ENCODE assay signal across 27 cellular contexts in the genomic region with DNA sequence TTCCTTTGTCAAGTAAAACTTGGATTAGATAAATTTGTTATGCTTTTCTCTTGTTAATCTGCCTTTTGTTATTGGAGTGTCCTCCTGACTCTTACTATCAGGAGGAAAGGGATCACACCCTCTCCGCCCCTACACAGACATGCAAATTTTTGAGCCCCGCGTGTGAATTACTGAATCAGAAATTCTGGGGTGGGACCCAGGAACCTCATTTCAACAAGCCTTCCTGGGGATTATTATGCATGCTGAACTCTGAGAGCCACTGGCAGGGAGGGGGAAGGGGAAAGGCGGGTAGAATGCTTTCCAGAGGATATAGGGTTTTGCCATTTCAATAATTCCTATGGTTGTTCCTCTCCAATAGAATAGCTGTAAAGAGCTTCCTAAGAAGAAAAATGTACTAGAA. TPM values are rescaled to one million over a fixed set of nuclear protein-coding genes. Genes with fewer than 3 reads are reported as not detected.
DNase-seq lines count a peak whose midpoint lies in the region; ATAC-seq and TF ChIP-seq lines count a peak whose summit lies in the region.
"Had no signal": no experiment of that assay in that cellular context is flagged by ENCODE, and none has a peak within 500 bp of the region (broad histone marks: within the 10 kb centered on the region; RNA-seq: fewer than 3 reads in every experiment).

No MANE protein-coding gene starts in this region.

- peak overlapping the region; percentile 30 for H3K4me2 ChIP-seq in GM23338
- H3K4me2 ChIP-seq: KMS-11 had no signal

- TF ChIP-seq CTCF in GM23338 (conservative IDR thresholded peaks at IDR 0.05; ENCODE audit: low read depth in 2 of 2), result no peak
- no peak for TF ChIP-seq CTCF in endodermal cell (conservative IDR thresholded peaks at IDR 0.05)

- CTCF ChIA-PET in activated CD4-positive, alpha-beta T cell treated with anti-CD3 and anti-CD28 coated beads, Interleukin-2, amount 10 ng/mL, durations not matched to agents 7 days and 5 days (lab: Charles Lee), result no interaction called here

- no peaks in the 10 kb centered on the region; the same call in 2 of the 3 replicates for H3K9me3 Mint-ChIP-seq in GM23338
- no peaks in the 10 kb centered on the region for H3K9me3 Mint-ChIP-seq in endodermal cell
- H3K9me3 Mint-ChIP-seq in stimulated activated naive CD8-positive, alpha-beta T cell treated with anti-CD3 and anti-CD28 coated beads, Interleukin-15, amount 100 ng/mL, for 72 hours, result no peaks in the 10 kb centered on the region
- peaks cover 2% of the 10 kb centered on the region for H3K9me3 Mint-ChIP-seq in activated CD4-positive, alpha-beta T cell treated with anti-CD3 and anti-CD28 coated beads, Interleukin-2, amount 10 ng/mL, durations not matched to agents 7 days and 5 days

- H3K4me3 Mint-ChIP-seq in GM23338, result no peak overlapping the region
- no peak overlapping the region for H3K4me3 Mint-ChIP-seq in endodermal cell
- no peak overlapping the region for H3K4me3 Mint-ChIP-seq in stimulated activated naive CD8-positive, alpha-beta T cell treated with anti-CD3 and anti-CD28 coated beads, Interleukin-15, amount 100 ng/mL, for 72 hours
- no peak overlapping the region for H3K4me3 Mint-ChIP-seq in activated CD4-positive, alpha-beta T cell treated with anti-CD3 and anti-CD28 coated beads, Interleukin-2, amount 10 ng/mL, durations not matched to agents 7 days and 5 days

- peaks cover 6% of the 10 kb centered on the region for H3K27me3 Mint-ChIP-seq in GM23338 (ENCODE audit: insufficient read depth, low read depth, poor library complexity)
- H3K27me3 Mint-ChIP-seq in endodermal cell (ENCODE audit: insufficient read depth), result no peaks in the 10 kb centered on the region
- no peaks in the 10 kb centered on the region for H3K27me3 Mint-ChIP-seq in stimulated activated naive CD8-positive, alpha-beta T cell treated with anti-CD3 and anti-CD28 coated beads, Interleukin-15, amount 100 ng/mL, for 72 hours
- no peaks in the 10 kb centered on the region for H3K27me3 Mint-ChIP-seq in activated CD4-positive, alpha-beta T cell treated with anti-CD3 and anti-CD28 coated beads, Interleukin-2, amount 10 ng/mL, durations not matched to agents 7 days and 5 days

- peak overlapping the region; percentile 9 for H3K9ac ChIP-seq in NT2/D1 (ENCODE audit: insufficient read length, low read depth)
- H3K9ac ChIP-seq in endodermal cell (ENCODE audit: extremely low read depth, low read length, poor library complexity, severe bottlenecking), result no peak overlapping the region
- H3K9ac ChIP-seq: KMS-11 had no signal

- H3K9me2 ChIP-seq in GM23338 (ENCODE audit: insufficient read depth), result no peaks in the 10 kb centered on the region

- no peak overlapping the region for H2AFZ ChIP-seq in GM23338

- DNase-seq in GM23338 (ENCODE audit: low spot score) (peak; percentile 55), NT2/D1 (ENCODE audit: low read depth, low spot score) (peak; percentile 89), endodermal cell (peak; percentile 79), iPS-NIHi7 (ENCODE audit: extremely low spot score) (peak; percentile 26), substantia nigra (lab: John Stamatoyannopoulos, UW) (no peak)
- no peak for DNase-seq in stimulated activated naive CD8-positive, alpha-beta T cell treated with anti-CD3 and anti-CD28 coated beads, Interleukin-15, Interleukin-2, amounts not matched to agents 100 U/mL and 50 U/mL, for 24 hours
- DNase-seq in stimulated activated naive CD8-positive, alpha-beta T cell treated with anti-CD3 and anti-CD28 coated beads, Interleukin-15, amount 100 ng/mL, for 72 hours, result no peak
- DNase-seq in activated CD4-positive, alpha-beta T cell treated with anti-CD3 and anti-CD28 coated beads, Interleukin-2, amount 10 ng/mL, durations not matched to agents 7 days and 5 days, result no peak
- DNase-seq: AML-193, GDM1, HCEC 1CT, IMR-90, NCI-H1092 treated with DMSO at 0.1 percent for 48 hours, NCI-H146, NCI-H2029, NCI-H2227 treated with DMSO at 0.1 percent for 48 hours, NCI-H510A treated with DMSO at 0.1 percent for 48 hours, NCI-H774 had no signal

- WGBS in endodermal cell (ENCODE audit: insufficient coverage in 1 of 2, insufficient read length in 1 of 2), 2 experiments, result 23% methylated on average over 3 of the region's 4 CpGs; no CpG with 5 or more reads in 1 of the 2 experiments

- H3K4me1 ChIP-seq in GM23338 (ENCODE audit: insufficient read depth) (peaks cover 30% of the 10 kb centered on the region), NT2/D1 (ENCODE audit: insufficient read depth, insufficient read length) (peaks cover 6% of the 10 kb centered on the region), endodermal cell (ENCODE audit: control insufficient read depth, insufficient read depth, low read length) (no peaks in the 10 kb centered on the region)
- H3K4me1 ChIP-seq: SJSA1 had no signal

- H3K9me3 ChIP-seq in NT2/D1 (ENCODE audit: insufficient read depth, low read length) (no peaks in the 10 kb centered on the region), endodermal cell (ENCODE audit: control insufficient read depth, low read length) (no peaks in the 10 kb centered on the region)
- H3K9me3 ChIP-seq: SJSA1 had no signal

- H3K36me3 Mint-ChIP-seq in GM23338 (ENCODE audit: low read depth) (no peaks in the 10 kb centered on the region; the same call in 2 of the 3 replicates), endodermal cell (ENCODE audit: low read depth) (no peaks in the 10 kb centered on the region)
- H3K36me3 Mint-ChIP-seq in activated CD4-positive, alpha-beta T cell treated with anti-CD3 and anti-CD28 coated beads, Interleukin-2, amount 10 ng/mL, durations not matched to agents 7 days and 5 days (ENCODE audit: low read depth), result no peaks in the 10 kb centered on the region

- H3K36me3 ChIP-seq in GM23338 (ENCODE audit: insufficient read depth), result no peaks in the 10 kb centered on the region
- no peaks in the 10 kb centered on the region for H3K36me3 ChIP-seq in NT2/D1 (ENCODE audit: insufficient read depth, insufficient read length, low read length)
- H3K36me3 ChIP-seq in endodermal cell (ENCODE audit: control insufficient read depth, insufficient read depth, low read length), result no peaks in the 10 kb centered on the region
- H3K36me3 ChIP-seq: SJSA1 had no signal

- POLR2A ChIA-PET in activated CD4-positive, alpha-beta T cell treated with anti-CD3 and anti-CD28 coated beads, Interleukin-2, amount 10 ng/mL, durations not matched to agents 7 days and 5 days (lab: Charles Lee), result no interaction called here

- peak overlapping the region; percentile 92 for H3K27ac ChIP-seq in GM23338 (ENCODE audit: low read depth)
- H3K27ac ChIP-seq in endodermal cell (ENCODE audit: low read depth, low read length), result no peak overlapping the region
- H3K27ac ChIP-seq in substantia nigra (ENCODE audit: low read depth, low read length, poor library complexity, severe bottlenecking), result no peak overlapping the region
- H3K27ac ChIP-seq: C4-2B, HL-60, KMS-11, SJSA1 had no signal

- peaks cover 20% of the 10 kb centered on the region for H3K4me1 Mint-ChIP-seq in GM23338
- H3K4me1 Mint-ChIP-seq in endodermal cell, result peaks cover 21% of the 10 kb centered on the region
- H3K4me1 Mint-ChIP-seq in stimulated activated naive CD8-positive, alpha-beta T cell treated with anti-CD3 and anti-CD28 coated beads, Interleukin-15, amount 100 ng/mL, for 72 hours, result no peaks in the 10 kb centered on the region
- peaks cover 5% of the 10 kb centered on the region for H3K4me1 Mint-ChIP-seq in activated CD4-positive, alpha-beta T cell treated with anti-CD3 and anti-CD28 coated beads, Interleukin-2, amount 10 ng/mL, durations not matched to agents 7 days and 5 days

- H3K4me3 ChIP-seq in GM23338 (peak overlapping the region; percentile 21), NT2/D1 (ENCODE audit: insufficient read length, low read depth) (no peak overlapping the region), endodermal cell (ENCODE audit: low read length) (no peak overlapping the region)
- H3K4me3 ChIP-seq: SJSA1 had no signal

- H3K27ac Mint-ChIP-seq in GM23338 (peak overlapping the region; percentile 96), endodermal cell (peak overlapping the region; percentile 37)
- H3K27ac Mint-ChIP-seq in stimulated activated naive CD8-positive, alpha-beta T cell treated with anti-CD3 and anti-CD28 coated beads, Interleukin-15, amount 100 ng/mL, for 72 hours, result no peak overlapping the region
- H3K27ac Mint-ChIP-seq in activated CD4-positive, alpha-beta T cell treated with anti-CD3 and anti-CD28 coated beads, Interleukin-2, amount 10 ng/mL, durations not matched to agents 7 days and 5 days, result no peak overlapping the region

- H4K20me1 ChIP-seq in GM23338 (replicated peaks; ENCODE audit: insufficient read depth), result no peaks in the 10 kb centered on the region

- no peaks in the 10 kb centered on the region for H3K79me2 ChIP-seq in GM23338 (replicated peaks; ENCODE audit: insufficient read depth)

- H3F3A ChIP-seq in GM23338 (replicated peaks; ENCODE audit: low read depth), result peaks cover 16% of the 10 kb centered on the region; the same call in 1 of the 2 replicates

- H3K27me3 ChIP-seq in GM23338 (ENCODE audit: insufficient read depth) (no peaks in the 10 kb centered on the region), NT2/D1 (ENCODE audit: insufficient read depth, insufficient read length) (no peaks in the 10 kb centered on the region), endodermal cell (ENCODE audit: control insufficient read depth, insufficient read depth, low read length, poor library complexity, severe bottlenecking) (no peaks in the 10 kb centered on the region)
- H3K27me3 ChIP-seq: SJSA1 had no signal

- peak; percentile 80 for ATAC-seq in GM23338
- ATAC-seq in stimulated activated naive CD8-positive, alpha-beta T cell treated with anti-CD3 and anti-CD28 coated beads, Interleukin-15, Interleukin-2, amounts not matched to agents 100 U/mL and 50 U/mL, for 24 hours, result no peak
- no peak for ATAC-seq in stimulated activated naive CD8-positive, alpha-beta T cell treated with anti-CD3 and anti-CD28 coated beads, Interleukin-15, amount 100 ng/mL, for 72 hours
- ATAC-seq: Right ventricle myocardium inferior had no signal

RNA-seq across cellular contexts. Expression of a gene that starts 6.7 kb away (rescaled TPM):
- total RNA-seq in GM23338 (2014; rRNA removed; shearing (Covaris generic)), result not detected in 2 replicates
- not detected in 2 replicates for polyA plus RNA-seq in GM23338 (2016; fragmentation: Nextera tagmentation; extraction: Ambion mirVana)
- not detected for total RNA-seq in endodermal cell
- polyA plus RNA-seq in endodermal cell (2013, experiment 1 of 2), result not detected
- not detected for polyA plus RNA-seq in endodermal cell (2013, experiment 2 of 2)
- total RNA-seq in activated CD4-positive, alpha-beta T cell treated with anti-CD3 and anti-CD28 coated beads, Interleukin-2, amount 10 ng/mL, durations not matched to agents 7 days and 5 days, result not detected
- total RNA-seq: A172, Daoy, HT-29, IMR-90, Right ventricle myocardium inferior, SJSA1 had no signal
- polyA plus RNA-seq: AG04450, IMR-90 had no signal

RNA-seq across cellular contexts. Expression of a gene that starts 11.2 kb away (rescaled TPM):
- total RNA-seq in GM23338 (2014; rRNA removed; shearing (Covaris generic)), result not detected in 2 replicates
- not detected in 2 replicates for polyA plus RNA-seq in GM23338 (2016; fragmentation: Nextera tagmentation; extraction: Ambion mirVana)
- not detected for total RNA-seq in endodermal cell
- not detected for polyA plus RNA-seq in endodermal cell (2013, experiment 1 of 2)
- polyA plus RNA-seq in endodermal cell (2013, experiment 2 of 2), result not detected
- not detected for total RNA-seq in activated CD4-positive, alpha-beta T cell treated with anti-CD3 and anti-CD28 coated beads, Interleukin-2, amount 10 ng/mL, durations not matched to agents 7 days and 5 days
- total RNA-seq: A172, Daoy, HT-29, IMR-90, Right ventricle myocardium inferior, SJSA1 had no signal
- polyA plus RNA-seq: AG04450, IMR-90 had no signal

RNA-seq across cellular contexts. Expression of a gene that starts 30.9 kb away (rescaled TPM):
- total RNA-seq in GM23338 (2014; rRNA removed; shearing (Covaris generic)), result 134 TPM in 2 replicates
- 42.0 and 48.5 TPM in 2 replicates for polyA plus RNA-seq in GM23338 (2016; fragmentation: Nextera tagmentation; extraction: Ambion mirVana)
- 10 to 100 TPM in 1 of 2 donors, 1 to 10 TPM in 1; 6.1 to 79.5 TPM for total RNA-seq in endodermal cell
- polyA plus RNA-seq in endodermal cell (2013, experiment 1 of 2), result 12.9 TPM
- 3.3 TPM for polyA plus RNA-seq in endodermal cell (2013, experiment 2 of 2)
- total RNA-seq in activated CD4-positive, alpha-beta T cell treated with anti-CD3 and anti-CD28 coated beads, Interleukin-2, amount 10 ng/mL, durations not matched to agents 7 days and 5 days, result not detected
- total RNA-seq: A172, Daoy, HT-29, IMR-90, Right ventricle myocardium inferior, SJSA1 had no signal
- polyA plus RNA-seq: AG04450, IMR-90 had no signal

RNA-seq across cellular contexts. Expression of a gene that starts 47.1 kb away (rescaled TPM):
- 2.8 and 4.6 TPM in 2 replicates for total RNA-seq in GM23338 (2014; rRNA removed; shearing (Covaris generic))
- 5.0 and 5.4 TPM in 2 replicates for polyA plus RNA-seq in GM23338 (2016; fragmentation: Nextera tagmentation; extraction: Ambion mirVana)
- 1 to 10 TPM; 1.3 to 4.6 TPM for total RNA-seq in endodermal cell
- 1.00 TPM for polyA plus RNA-seq in endodermal cell (2013, experiment 1 of 2)
- polyA plus RNA-seq in endodermal cell (2013, experiment 2 of 2), result 0.50 TPM
- not detected for total RNA-seq in activated CD4-positive, alpha-beta T cell treated with anti-CD3 and anti-CD28 coated beads, Interleukin-2, amount 10 ng/mL, durations not matched to agents 7 days and 5 days
- total RNA-seq: A172, Daoy, HT-29, IMR-90, Right ventricle myocardium inferior, SJSA1 had no signal
- polyA plus RNA-seq: AG04450, IMR-90 had no signal

Comparison
In these comparisons a context has a peak if more than half of its experiments do, and no peak if none do; other contexts are left out.
1. DNase-seq: peak in GM23338 (single experiment), NT2/D1 (single experiment), endodermal cell (single experiment) and iPS-NIHi7 (single experiment); none in stimulated activated naive CD8-positive, alpha-beta T cell treated with anti-CD3 and anti-CD28 coated beads, Interleukin-15, Interleukin-2, amounts not matched to agents 100 U/mL and 50 U/mL, for 24 hours (single experiment), substantia nigra (0 of 49), stimulated activated naive CD8-positive, alpha-beta T cell treated with anti-CD3 and anti-CD28 coated beads, Interleukin-15, amount 100 ng/mL, for 72 hours (0 of 2) and activated CD4-positive, alpha-beta T cell treated with anti-CD3 and anti-CD28 coated beads, Interleukin-2, amount 10 ng/mL, durations not matched to agents 7 days and 5 days (single experiment).
2. H3K27ac Mint-ChIP-seq: peak in GM23338 (single experiment) and endodermal cell (single experiment); none in stimulated activated naive CD8-positive, alpha-beta T cell treated with anti-CD3 and anti-CD28 coated beads, Interleukin-15, amount 100 ng/mL, for 72 hours (0 of 2) and activated CD4-positive, alpha-beta T cell treated with anti-CD3 and anti-CD28 coated beads, Interleukin-2, amount 10 ng/mL, durations not matched to agents 7 days and 5 days (single experiment).
3. RNA of a gene that starts 30.9 kb away (total RNA-seq): 134 TPM in GM23338 and 6.1 to 79.5 TPM in endodermal cell; not detected in activated CD4-positive, alpha-beta T cell treated with anti-CD3 and anti-CD28 coated beads, Interleukin-2, amount 10 ng/mL, durations not matched to agents 7 days and 5 days; every median in the first group is over 4 times any median in the second.